Comparison of ENCODE assay signal across 15 cellular contexts in the genomic region with DNA sequence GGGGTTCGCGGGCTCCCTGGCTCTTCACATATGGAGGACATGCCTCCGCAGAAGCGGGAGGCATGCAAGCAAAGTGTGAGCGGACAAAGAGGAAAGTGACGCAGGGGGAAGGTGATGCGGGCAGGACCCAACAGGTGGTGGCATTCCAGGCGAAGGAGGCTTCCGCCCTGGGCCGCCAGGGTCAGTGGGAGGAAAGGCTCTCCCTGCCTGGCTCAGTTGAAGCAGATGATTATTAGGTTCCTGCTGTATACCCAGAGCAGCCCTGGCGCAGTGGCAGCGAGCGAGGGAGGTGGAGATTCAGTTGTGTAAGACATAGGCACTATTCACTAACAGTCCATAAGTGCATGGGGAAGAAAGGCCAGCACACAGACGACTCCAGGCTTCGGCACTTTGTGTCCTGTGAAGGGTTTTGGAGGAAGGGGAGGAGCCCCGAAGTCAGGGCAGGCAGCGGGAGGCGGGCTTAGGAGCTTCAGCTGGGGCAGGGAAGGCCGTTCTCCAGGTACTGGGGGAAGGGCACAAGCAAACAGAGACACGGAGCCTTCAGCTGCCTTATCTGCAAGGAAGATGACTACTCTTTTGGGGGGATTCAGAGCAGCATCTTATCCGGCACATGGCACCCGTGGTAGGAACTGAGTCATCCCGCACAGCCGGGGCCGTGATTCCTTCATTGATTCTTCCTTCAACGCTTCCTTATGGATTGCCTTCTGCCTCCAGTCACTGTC.
DNase-seq lines count a peak whose midpoint lies in the region; ATAC-seq and TF ChIP-seq lines count a peak whose summit lies in the region.
"Had no signal": no experiment of that assay in that cellular context is flagged by ENCODE, and none has a peak within 500 bp of the region (broad histone marks: within the 10 kb centered on the region; RNA-seq: fewer than 3 reads in every experiment).

No MANE protein-coding gene starts in this region.

- H3K4me1 ChIP-seq in esophagus (ENCODE audit: control insufficient read depth in 2 of 2, insufficient read depth in 2 of 2, low read length in 1 of 2): no peaks in the 10 kb centered on the region
- H3K4me1 ChIP-seq: colonic mucosa had no signal

- intact Hi-C loops in Right ventricle myocardium inferior (cut with DNase I): no loop called here

- no peaks in the 10 kb centered on the region for H3K9me3 Mint-ChIP-seq in mesothelial cell of epicardium
- H3K9me3 Mint-ChIP-seq: activated T-cell treated with anti-CD3 and anti-CD28 coated beads, Interleukin-2, amount 50 U/mL, for 24 hours; T-helper 2 cell treated with Interferon-gamma antibody and Interleukin-4, amounts not matched to agents 5 μg/mL and 100 μg/mL, for 36 hours had no signal

- H3K4me3 Mint-ChIP-seq in mesothelial cell of epicardium: peak overlapping the region; percentile 5
- H3K4me3 Mint-ChIP-seq: activated T-cell treated with anti-CD3 and anti-CD28 coated beads, Interleukin-2, amount 50 U/mL, for 24 hours; T-helper 2 cell treated with Interferon-gamma antibody and Interleukin-4, amounts not matched to agents 5 μg/mL and 100 μg/mL, for 36 hours had no signal

- H3K27me3 ChIP-seq in esophagus (ENCODE audit: control insufficient read depth in 1 of 2, insufficient read depth in 2 of 2, low read length in 2 of 2): no peaks in the 10 kb centered on the region
- H3K27me3 ChIP-seq: colonic mucosa, testis had no signal

- no peak for TF ChIP-seq CTCF in mesothelial cell of epicardium (IDR thresholded peaks at IDR 0.05; ENCODE audit: unreplicated experiment)

- 50 to 58% methylated on average over 26 of the region's 26 CpGs for WGBS in esophagus, 2 donors

- H3K27ac Mint-ChIP-seq in mesothelial cell of epicardium: peak overlapping the region; percentile 72
- H3K27ac Mint-ChIP-seq: activated T-cell treated with anti-CD3 and anti-CD28 coated beads, Interleukin-2, amount 50 U/mL, for 24 hours; T-helper 2 cell treated with Interferon-gamma antibody and Interleukin-4, amounts not matched to agents 5 μg/mL and 100 μg/mL, for 36 hours had no signal

- peaks cover 32% of the 10 kb centered on the region for H3K4me1 Mint-ChIP-seq in mesothelial cell of epicardium

- peak overlapping the region; percentile 30 to 53 for H3K27ac ChIP-seq in esophagus (ENCODE audit: low read depth in 2 of 2, low read length in 1 of 2)
- H3K27ac ChIP-seq: colonic mucosa, testis had no signal

- H3K36me3 ChIP-seq in esophagus (ENCODE audit: control insufficient read depth in 2 of 2, insufficient read depth in 2 of 2, low read length in 1 of 2): no peaks in the 10 kb centered on the region
- H3K36me3 ChIP-seq: colonic mucosa had no signal

- peaks cover 10% of the 10 kb centered on the region for H3K36me3 Mint-ChIP-seq in mesothelial cell of epicardium

- ATAC-seq in GM19351 (IDR thresholded peaks at IDR 0.05; ENCODE audit: unreplicated experiment) (no peak), Right ventricle myocardium inferior (no peak), GM18909 (IDR thresholded peaks at IDR 0.05; ENCODE audit: poor library complexity, unreplicated experiment) (no peak)

- H3K27me3 Mint-ChIP-seq in mesothelial cell of epicardium (ENCODE audit: low read depth): no peaks in the 10 kb centered on the region

- H3K9me3 ChIP-seq in esophagus (ENCODE audit: control insufficient read depth in 2 of 2, insufficient read depth in 1 of 2, low read depth in 1 of 2, low read length in 1 of 2): no peaks in the 10 kb centered on the region
- H3K9me3 ChIP-seq: colonic mucosa, testis had no signal

- DNase-seq in DMS153 treated with DMSO at 0.1 percent for 48 hours (lab: John Stamatoyannopoulos, UW; ENCODE audit: unreplicated experiment): peak; percentile 64
- DNase-seq in NCI-H146 (lab: John Stamatoyannopoulos, UW): peak; percentile 86
- no peak for DNase-seq in mesothelial cell of epicardium (ENCODE audit: low spot score in 2 of 2, unreplicated experiment in 2 of 2)
- no peak for DNase-seq in A172 (ENCODE audit: low spot score)
- no peak for DNase-seq in Right ventricle myocardium inferior (ENCODE audit: missing footprints)
- DNase-seq: activated CD4-positive, alpha-beta T cell treated with anti-CD3 and anti-CD28 coated beads for 48 hours; activated T-cell treated with anti-CD3 and anti-CD28 coated beads, Interleukin-2, amount 50 U/mL, for 24 hours; colonic mucosa; DMS 273 treated with DMSO at 0.1 percent for 48 hours; NCI-H526 treated with DMSO at 0.1 percent for 48 hours; testis had no signal

- peak overlapping the region; percentile 21 to 41 for H3K4me3 ChIP-seq in esophagus (ENCODE audit: low read depth in 1 of 2, low read length in 2 of 2)
- H3K4me3 ChIP-seq: colonic mucosa, testis had no signal

Comparison
In these comparisons a context has a peak if more than half of its experiments do, and no peak if none do; other contexts are left out.
1. DNase-seq: peak in DMS153 treated with DMSO at 0.1 percent for 48 hours (single experiment) and NCI-H146 (single experiment); none in mesothelial cell of epicardium (0 of 2), A172 (single experiment) and Right ventricle myocardium inferior (single experiment).